Comparison of ENCODE assay signal across 13 cellular contexts in the genomic region with DNA sequence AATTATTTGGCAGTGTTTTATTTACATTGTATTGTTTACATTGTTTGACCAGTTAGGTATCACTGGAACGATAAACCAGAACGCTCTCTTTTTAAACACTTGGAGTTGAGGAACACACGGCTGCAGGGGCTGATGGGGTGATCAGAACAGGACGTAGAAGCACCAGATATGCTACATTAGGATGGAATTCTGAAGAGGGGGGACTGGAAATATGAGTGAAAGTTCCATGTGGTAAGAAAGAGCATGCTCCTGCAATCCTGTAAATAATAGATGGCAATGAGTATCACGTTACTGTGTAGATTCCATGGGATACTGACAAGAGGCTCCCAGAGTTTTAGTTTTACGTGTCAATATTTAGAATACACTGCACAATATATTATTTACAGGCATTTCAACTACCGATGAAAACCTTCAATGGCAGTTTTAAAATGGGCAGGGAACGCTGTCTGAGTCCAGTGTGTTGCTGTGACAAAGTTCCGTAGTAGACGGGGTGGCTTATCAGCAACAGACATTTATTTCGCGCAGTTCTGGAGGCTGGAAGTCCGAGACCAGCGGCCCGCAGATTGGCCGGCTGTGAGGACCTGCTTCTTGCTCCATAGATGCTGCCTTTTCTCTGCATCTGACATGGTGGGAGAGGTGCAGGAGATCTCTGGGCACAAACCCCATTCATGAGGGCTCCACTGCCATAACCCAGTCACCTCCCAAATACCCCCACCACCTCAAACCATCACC. TPM values are rescaled to one million over a fixed set of nuclear protein-coding genes. Genes with fewer than 3 reads are reported as not detected.
DNase-seq lines count a peak whose midpoint lies in the region; ATAC-seq, FAIRE-seq and TF ChIP-seq lines count a peak whose summit lies in the region.
"Had no signal": no experiment of that assay in that cellular context is flagged by ENCODE, and none has a peak within 500 bp of the region (broad histone marks: within the 10 kb centered on the region; RNA-seq: fewer than 3 reads in every experiment).

No MANE protein-coding gene starts in this region.

- H3K27ac ChIP-seq in PC-3 (ENCODE audit: low read length): peak overlapping the region; percentile 28; the same call in 1 of the 2 replicates
- H3K27ac ChIP-seq in astrocyte (ENCODE audit: low read depth, low read length): peak overlapping the region; percentile 99

- intact Hi-C loops in activated CD4-positive, alpha-beta T cell treated with anti-CD3 and anti-CD28 coated beads for 36 hours (cut with DNase I, micrococcal nuclease): no loop called here
- intact Hi-C loops in PC-3 (cut with micrococcal nuclease) (loop anchor here (5.0 kb wide), 1 partner anchor 43 kb away; no protein-coding TSS in a partner anchor), posterior vena cava (cut with DNase I) (no loop called here)
- intact Hi-C loops in activated T-helper 2 cell treated with anti-CD3 and anti-CD28 coated beads, Interferon-gamma antibody, Interleukin-2, Interleukin-4, amounts not matched to agents 10 μg/mL and 5 μg/mL and 100 μg/mL, durations not matched to agents 14 hours and 24 hours and 36 hours (cut with micrococcal nuclease): no loop called here

- H3K79me2 ChIP-seq in PC-3 (ENCODE audit: low read length) (peaks cover 25% of the 10 kb centered on the region), astrocyte (ENCODE audit: insufficient read depth, low read length) (peaks cover 94% of the 10 kb centered on the region)

- no peak for TF ChIP-seq CTCF in PC-3 (conservative IDR thresholded peaks at IDR 0.05; ENCODE audit: low read depth, low read length)
- no peak for TF ChIP-seq CTCF in astrocyte (IDR thresholded peaks at IDR 0.05; ENCODE audit: insufficient read depth, low read depth, low read length)

- H3K9me2 ChIP-seq in PC-3 (replicated peaks; ENCODE audit: low read length): no peaks in the 10 kb centered on the region

- H3K36me3 ChIP-seq in PC-3 (ENCODE audit: low read depth, low read length): no peaks in the 10 kb centered on the region; the same call in none of the 2 replicates
- H3K36me3 ChIP-seq in astrocyte (ENCODE audit: insufficient read depth, low read length): peaks cover 30% of the 10 kb centered on the region

- FAIRE-seq in astrocyte (lab: Jason Lieb, UNC): no peak
- FAIRE-seq: keratinocyte had no signal

- H3K9me3 Mint-ChIP-seq in activated CD4-positive, alpha-beta T cell treated with anti-CD3 and anti-CD28 coated beads for 36 hours (ENCODE audit: low read depth): no peaks in the 10 kb centered on the region
- H3K9me3 Mint-ChIP-seq in astrocyte (ENCODE audit: unreplicated experiment): no peaks in the 10 kb centered on the region
- no peaks in the 10 kb centered on the region for H3K9me3 Mint-ChIP-seq in activated CD8-positive, alpha-beta memory T cell treated with anti-CD3 and anti-CD28 coated beads, Interleukin-2, amount 10 ng/mL, durations not matched to agents 7 days and 5 days (ENCODE audit: low read depth)
- H3K9me3 Mint-ChIP-seq in activated T-helper 2 cell treated with anti-CD3 and anti-CD28 coated beads, Interferon-gamma antibody, Interleukin-2, Interleukin-4, amounts not matched to agents 10 μg/mL and 5 μg/mL and 100 μg/mL, durations not matched to agents 14 hours and 24 hours and 36 hours: no peaks in the 10 kb centered on the region
- H3K9me3 Mint-ChIP-seq: activated T-cell treated with anti-CD3 and anti-CD28 coated beads, Interleukin-2, amount 50 U/mL, for 4 hours had no signal

- H3K9ac ChIP-seq in PC-3 (ENCODE audit: low read length) (no peak overlapping the region), astrocyte (ENCODE audit: low read length) (peak overlapping the region; percentile 91)

- CTCF ChIA-PET in activated CD4-positive, alpha-beta T cell treated with anti-CD3 and anti-CD28 coated beads for 36 hours (lab: Charles Lee): interaction anchor here (1.5 to 2.2 kb wide), 5 partner anchors 9 to 82 kb away, joined by 6 to 28 read pairs (median 13); no protein-coding TSS in a partner anchor
- CTCF ChIA-PET in PC-3 (lab: Charles Lee): no interaction called here
- CTCF ChIA-PET in activated CD8-positive, alpha-beta memory T cell treated with anti-CD3 and anti-CD28 coated beads, Interleukin-2, amount 10 ng/mL, durations not matched to agents 7 days and 5 days (lab: Charles Lee): interaction anchor here (1.3 to 2.6 kb wide), 3 partner anchors 15 to 31 kb away, joined by 4 to 23 read pairs (median 10); no protein-coding TSS in a partner anchor

- H3K36me3 Mint-ChIP-seq in activated CD4-positive, alpha-beta T cell treated with anti-CD3 and anti-CD28 coated beads for 36 hours (ENCODE audit: low read depth): peaks cover 23% of the 10 kb centered on the region
- H3K36me3 Mint-ChIP-seq in astrocyte (ENCODE audit: low read depth, unreplicated experiment): peaks cover 13% of the 10 kb centered on the region
- peaks cover 12% of the 10 kb centered on the region for H3K36me3 Mint-ChIP-seq in activated CD8-positive, alpha-beta memory T cell treated with anti-CD3 and anti-CD28 coated beads, Interleukin-2, amount 10 ng/mL, durations not matched to agents 7 days and 5 days
- H3K36me3 Mint-ChIP-seq in activated T-helper 2 cell treated with anti-CD3 and anti-CD28 coated beads, Interferon-gamma antibody, Interleukin-2, Interleukin-4, amounts not matched to agents 10 μg/mL and 5 μg/mL and 100 μg/mL, durations not matched to agents 14 hours and 24 hours and 36 hours (ENCODE audit: low read depth): peaks cover 15% of the 10 kb centered on the region

- H4K20me1 ChIP-seq in PC-3 (ENCODE audit: low read length) (no peaks in the 10 kb centered on the region), astrocyte (ENCODE audit: insufficient read depth, low read length) (peaks cover 5% of the 10 kb centered on the region)

- no peak overlapping the region for H3K4me3 ChIP-seq in PC-3 (ENCODE audit: low read length)
- no peak overlapping the region for H3K4me3 ChIP-seq in astrocyte (ENCODE audit: insufficient read depth, low read depth, low read length)

- POLR2A ChIA-PET in activated CD4-positive, alpha-beta T cell treated with anti-CD3 and anti-CD28 coated beads for 36 hours (lab: Charles Lee): interaction anchor here (3.1 kb wide), 1 partner anchor 33 kb away, joined by 20 read pairs; no protein-coding TSS in a partner anchor
- POLR2A ChIA-PET in PC-3 (lab: Charles Lee; ENCODE audit: unreplicated experiment): no interaction called here

- H3K27me3 ChIP-seq in PC-3 (ENCODE audit: low read length) (no peaks in the 10 kb centered on the region), astrocyte (ENCODE audit: insufficient read depth, low read length) (no peaks in the 10 kb centered on the region)

- BruUV-seq in PC-3 (replicated peaks; lab: Mats Ljungman, UMichigan): no TSS peak

- H3K4me1 Mint-ChIP-seq in activated CD4-positive, alpha-beta T cell treated with anti-CD3 and anti-CD28 coated beads for 36 hours: peaks cover 36% of the 10 kb centered on the region
- H3K4me1 Mint-ChIP-seq in astrocyte (ENCODE audit: low read depth, unreplicated experiment): peaks cover 25% of the 10 kb centered on the region
- H3K4me1 Mint-ChIP-seq in activated CD8-positive, alpha-beta memory T cell treated with anti-CD3 and anti-CD28 coated beads, Interleukin-2, amount 10 ng/mL, durations not matched to agents 7 days and 5 days: peaks cover 29% of the 10 kb centered on the region
- peaks cover 24% of the 10 kb centered on the region for H3K4me1 Mint-ChIP-seq in activated T-helper 2 cell treated with anti-CD3 and anti-CD28 coated beads, Interferon-gamma antibody, Interleukin-2, Interleukin-4, amounts not matched to agents 10 μg/mL and 5 μg/mL and 100 μg/mL, durations not matched to agents 14 hours and 24 hours and 36 hours (ENCODE audit: low read depth)

- no peak overlapping the region for H2AFZ ChIP-seq in PC-3 (ENCODE audit: low read length)
- no peak overlapping the region for H2AFZ ChIP-seq in astrocyte (ENCODE audit: low read depth, low read length)

- no peaks in the 10 kb centered on the region for H3F3A ChIP-seq in PC-3 (ENCODE audit: low read length, unreplicated experiment)

- peak overlapping the region; percentile 99 for H3K27ac Mint-ChIP-seq in activated CD4-positive, alpha-beta T cell treated with anti-CD3 and anti-CD28 coated beads for 36 hours
- H3K27ac Mint-ChIP-seq in astrocyte (ENCODE audit: unreplicated experiment): no peak overlapping the region
- no peak overlapping the region for H3K27ac Mint-ChIP-seq in activated CD8-positive, alpha-beta memory T cell treated with anti-CD3 and anti-CD28 coated beads, Interleukin-2, amount 10 ng/mL, durations not matched to agents 7 days and 5 days
- H3K27ac Mint-ChIP-seq in activated T-helper 2 cell treated with anti-CD3 and anti-CD28 coated beads, Interferon-gamma antibody, Interleukin-2, Interleukin-4, amounts not matched to agents 10 μg/mL and 5 μg/mL and 100 μg/mL, durations not matched to agents 14 hours and 24 hours and 36 hours: no peak overlapping the region

- ATAC-seq in activated CD4-positive, alpha-beta T cell treated with anti-CD3 and anti-CD28 coated beads for 36 hours: no peak
- no peak for ATAC-seq in PC-3
- no peak for ATAC-seq in activated CD8-positive, alpha-beta memory T cell treated with anti-CD3 and anti-CD28 coated beads, Interleukin-2, amount 10 ng/mL, durations not matched to agents 7 days and 5 days
- ATAC-seq in activated CD4-positive, CD25-positive, alpha-beta regulatory T cell treated with anti-CD3 and anti-CD28 coated beads, Interleukin-2, amount 50 U/mL, for 24 hours: no peak
- ATAC-seq: activated T-cell treated with anti-CD3 and anti-CD28 coated beads, Interleukin-2, amount 50 U/mL, for 4 hours; HCT116; right cardiac atrium had no signal

- H3K9me3 ChIP-seq in PC-3 (ENCODE audit: low read length) (no peaks in the 10 kb centered on the region), astrocyte (ENCODE audit: insufficient read depth, low read depth, low read length) (no peaks in the 10 kb centered on the region)

- H3K27me3 Mint-ChIP-seq in activated CD4-positive, alpha-beta T cell treated with anti-CD3 and anti-CD28 coated beads for 36 hours: no peaks in the 10 kb centered on the region
- no peaks in the 10 kb centered on the region for H3K27me3 Mint-ChIP-seq in astrocyte (ENCODE audit: low read depth, unreplicated experiment)
- H3K27me3 Mint-ChIP-seq in activated CD8-positive, alpha-beta memory T cell treated with anti-CD3 and anti-CD28 coated beads, Interleukin-2, amount 10 ng/mL, durations not matched to agents 7 days and 5 days: no peaks in the 10 kb centered on the region
- H3K27me3 Mint-ChIP-seq in activated T-helper 2 cell treated with anti-CD3 and anti-CD28 coated beads, Interferon-gamma antibody, Interleukin-2, Interleukin-4, amounts not matched to agents 10 μg/mL and 5 μg/mL and 100 μg/mL, durations not matched to agents 14 hours and 24 hours and 36 hours (ENCODE audit: low read depth): no peaks in the 10 kb centered on the region

- H3K4me2 ChIP-seq in PC-3 (ENCODE audit: low read length) (0 out of 2 replicates have a peak overlapping the region, but pooled peaks have one; percentile 21), astrocyte (ENCODE audit: low read length) (no peak overlapping the region)

- no peak for DNase-seq in activated CD4-positive, alpha-beta T cell treated with anti-CD3 and anti-CD28 coated beads for 36 hours
- DNase-seq in activated CD4-positive, alpha-beta T cell treated with anti-CD3 and anti-CD28 coated beads for 4 hours: no peak
- no peak for DNase-seq in PC-3
- no peak for DNase-seq in astrocyte (ENCODE audit: low read depth)
- DNase-seq in posterior vena cava (ENCODE audit: low spot score): peak; percentile 34
- no peak for DNase-seq in activated CD8-positive, alpha-beta memory T cell treated with anti-CD3 and anti-CD28 coated beads, Interleukin-2, amount 10 ng/mL, durations not matched to agents 7 days and 5 days
- DNase-seq in activated T-helper 2 cell treated with anti-CD3 and anti-CD28 coated beads, Interferon-gamma antibody, Interleukin-2, Interleukin-4, amounts not matched to agents 10 μg/mL and 5 μg/mL and 100 μg/mL, durations not matched to agents 14 hours and 24 hours and 36 hours (ENCODE audit: low spot score): no peak
- DNase-seq: activated T-cell treated with anti-CD3 and anti-CD28 coated beads, Interleukin-2, amount 50 U/mL, for 4 hours; NCI-H187 treated with DMSO at 0.1 percent for 48 hours had no signal

- H3K4me1 ChIP-seq in PC-3 (ENCODE audit: insufficient read depth, low read length): peaks cover 29% of the 10 kb centered on the region
- peaks cover 47% of the 10 kb centered on the region for H3K4me1 ChIP-seq in astrocyte (ENCODE audit: insufficient read depth, low read length)

- no peak overlapping the region for H3K4me3 Mint-ChIP-seq in activated CD4-positive, alpha-beta T cell treated with anti-CD3 and anti-CD28 coated beads for 36 hours
- no peak overlapping the region for H3K4me3 Mint-ChIP-seq in astrocyte (ENCODE audit: unreplicated experiment)
- no peak overlapping the region for H3K4me3 Mint-ChIP-seq in activated CD8-positive, alpha-beta memory T cell treated with anti-CD3 and anti-CD28 coated beads, Interleukin-2, amount 10 ng/mL, durations not matched to agents 7 days and 5 days
- H3K4me3 Mint-ChIP-seq in activated T-helper 2 cell treated with anti-CD3 and anti-CD28 coated beads, Interferon-gamma antibody, Interleukin-2, Interleukin-4, amounts not matched to agents 10 μg/mL and 5 μg/mL and 100 μg/mL, durations not matched to agents 14 hours and 24 hours and 36 hours (ENCODE audit: low read depth): no peak overlapping the region

RNA-seq across cellular contexts. Expression of gene SYNJ2, which starts 43.1 kb away (rescaled TPM):
- 10 to 100 TPM; 28.6 to 30.1 TPM for total RNA-seq in activated CD4-positive, alpha-beta T cell treated with anti-CD3 and anti-CD28 coated beads for 36 hours
- total RNA-seq in PC-3 (2014; rRNA removed) (21.5 and 24.9 TPM in 2 replicates), astrocyte (28.4 and 31.8 TPM in 2 replicates), posterior vena cava (10 to 100 TPM; 19.6 to 30.4 TPM)
- total RNA-seq in activated CD8-positive, alpha-beta memory T cell treated with anti-CD3 and anti-CD28 coated beads, Interleukin-2, amount 10 ng/mL, durations not matched to agents 7 days and 5 days: 10 to 100 TPM; 41.2 to 42.7 TPM
- 21.5 and 23.6 TPM in 2 replicates for total RNA-seq in activated T-helper 2 cell treated with anti-CD3 and anti-CD28 coated beads, Interferon-gamma antibody, Interleukin-2, Interleukin-4, amounts not matched to agents 10 μg/mL and 5 μg/mL and 100 μg/mL, durations not matched to agents 14 hours and 24 hours and 36 hours
